Comparison of ENCODE assay signal across 16 cellular contexts in genomic region chrX:150205011-150205410, GRCh38.
A peak's percentile ranks its signal among the peaks of the same experiment; 100 is the strongest.
DNase-seq lines count a peak whose midpoint lies in the region; ATAC-seq and TF ChIP-seq lines count a peak whose summit lies in the region.
"Had no signal": no experiment of that assay in that cellular context is flagged by ENCODE, and none has a peak within 500 bp of the region (broad histone marks: within the 10 kb centered on the region; RNA-seq: fewer than 3 reads in every experiment).

No MANE protein-coding gene starts in this region.

- TF ChIP-seq CTCF in 22Rv1 (IDR thresholded peaks at IDR 0.05), result peak; percentile 15; the same call in 1 of the 2 replicates
- peak; percentile 29 for TF ChIP-seq CTCF in choroid plexus epithelial cell (conservative IDR thresholded peaks at IDR 0.05; ENCODE audit: low read depth, low read length)

- ATAC-seq in HG03108 (IDR thresholded peaks at IDR 0.05; ENCODE audit: unreplicated experiment) (no peak), HG03439 (IDR thresholded peaks at IDR 0.05; ENCODE audit: unreplicated experiment) (no peak)
- ATAC-seq: activated CD8-positive, alpha-beta T cell treated with anti-CD3 and anti-CD28 coated beads for 36 hours had no signal

- peak; percentile 17 for DNase-seq in HuH-7 (ENCODE audit: low spot score)
- peak; percentile 81 for DNase-seq in choroid plexus epithelial cell (ENCODE audit: low read depth)
- DNase-seq in myocyte (ENCODE audit: low read depth), result peak; percentile 25
- no peak for DNase-seq in NCI-H1417 treated with DMSO at 0.1 percent for 48 hours (lab: John Stamatoyannopoulos, UW)
- DNase-seq in NCI-H1048 (lab: John Stamatoyannopoulos, UW), result no peak
- DNase-seq: activated CD8-positive, alpha-beta T cell treated with anti-CD3 and anti-CD28 coated beads for 36 hours; amniotic stem cell; colonic mucosa; COR-L47; erythroblast; NCI-H1436; stimulated activated CD4-positive, alpha-beta T cell treated with anti-CD3 and anti-CD28 coated beads, Interleukin-1b, Interleukin-23, amount 100 ng/mL, for 48 hours had no signal

- no peak overlapping the region for H3K4me3 ChIP-seq in choroid plexus epithelial cell (ENCODE audit: low read depth, low read length)
- H3K4me3 ChIP-seq: colonic mucosa, SJSA1 had no signal

- H3K27ac ChIP-seq in 22Rv1, result no peak overlapping the region
- H3K27ac ChIP-seq: colonic mucosa, SJSA1 had no signal

Comparison
In these comparisons a context has a peak if more than half of its experiments do, and no peak if none do; other contexts are left out.
1. DNase-seq: peak in HuH-7 (single experiment), choroid plexus epithelial cell (single experiment) and myocyte (single experiment); none in NCI-H1417 treated with DMSO at 0.1 percent for 48 hours (single experiment) and NCI-H1048 (single experiment).